1 cellular context compared by ENCODE assay signal in genomic region chr13:50940509-50940908, GRCh38.
TF ChIP-seq lines count a peak whose summit lies in the region.

No MANE protein-coding gene starts in this region.

TF ChIP-seq in HepG2, 621 proteins besides CTCF, POLR2A, EP300 and RAD21 (continued from another document and continues in another):
- TF ChIP-seq ZNF574 (CRISPR knock-in tag; IDR thresholded peaks at IDR 0.05) (no peak), ZNF691 (CRISPR knock-in tag; IDR thresholded peaks at IDR 0.05; ENCODE audit: borderline replicate concordance, low read depth) (no peak), ZNF749 (CRISPR knock-in tag; IDR thresholded peaks at IDR 0.05; ENCODE audit: borderline replicate concordance) (no peak), SMC3 (IDR thresholded peaks at IDR 0.05; ENCODE audit: low read length) (no peak), ETV6 (CRISPR knock-in tag; conservative IDR thresholded peaks at IDR 0.05) (no peak), MED8 (CRISPR knock-in tag; IDR thresholded peaks at IDR 0.05; ENCODE audit: insufficient replicate concordance) (no peak), AHDC1 (CRISPR knock-in tag; IDR thresholded peaks at IDR 0.05; ENCODE audit: borderline replicate concordance) (peak; percentile 55; the same call in 1 of the 2 replicates), PLSCR1 (CRISPR knock-in tag; IDR thresholded peaks at IDR 0.05; ENCODE audit: borderline replicate concordance) (no peak), SRSF4 (IDR thresholded peaks at IDR 0.05; ENCODE audit: low read depth, low read length, poor library complexity, severe bottlenecking) (no peak), CHD2 (IDR thresholded peaks at IDR 0.05; ENCODE audit: low read depth, low read length) (no peak), GATAD2A (CRISPR knock-in tag; IDR thresholded peaks at IDR 0.05) (peak; percentile 40; the same call in 1 of the 2 replicates), HMG20B (CRISPR knock-in tag; conservative IDR thresholded peaks at IDR 0.05) (no peak), ZBTB34 (CRISPR knock-in tag; IDR thresholded peaks at IDR 0.05) (no peak), HNF1A (IDR thresholded peaks at IDR 0.05; ENCODE audit: low read depth) (no peak), HNF1A (CRISPR knock-in tag; IDR thresholded peaks at IDR 0.05; ENCODE audit: borderline replicate concordance) (no peak), FOXO1 (CRISPR knock-in tag; IDR thresholded peaks at IDR 0.05) (no peak), AGO1 (IDR thresholded peaks at IDR 0.05; ENCODE audit: low read depth, low read length, poor library complexity, severe bottlenecking) (no peak), XRCC5 (optimal IDR thresholded peaks at IDR 0.05; ENCODE audit: low read length) (no peak), ZFP41 (CRISPR knock-in tag; IDR thresholded peaks at IDR 0.05; ENCODE audit: borderline replicate concordance) (no peak), CSRNP2 (CRISPR knock-in tag; conservative IDR thresholded peaks at IDR 0.05; ENCODE audit: low read depth) (no peak), KIAA2018 (CRISPR knock-in tag; IDR thresholded peaks at IDR 0.05; ENCODE audit: borderline replicate concordance) (no peak), TP53 (CRISPR knock-in tag; conservative IDR thresholded peaks at IDR 0.05) (no peak)
